Comparison of ENCODE assay signal across 17 cellular contexts in genomic region chr15:59590027-59590426, GRCh38. TPM values are rescaled to one million over a fixed set of nuclear protein-coding genes. Genes with fewer than 3 reads are reported as not detected.
DNase-seq lines count a peak whose midpoint lies in the region; ATAC-seq, FAIRE-seq and TF ChIP-seq lines count a peak whose summit lies in the region.
"Had no signal": no experiment of that assay in that cellular context is flagged by ENCODE, and none has a peak within 500 bp of the region (broad histone marks: within the 10 kb centered on the region; RNA-seq: fewer than 3 reads in every experiment).

No MANE protein-coding gene starts in this region.

- no peaks in the 10 kb centered on the region for H3K79me2 ChIP-seq in OCI-LY3 (ENCODE audit: low read length)

- H3K9ac ChIP-seq in OCI-LY3 (ENCODE audit: low read length), result no peak overlapping the region

- H3K27ac ChIP-seq in OCI-LY3 (ENCODE audit: low read length) (no peak overlapping the region), right cardiac atrium (ENCODE audit: low read length) (no peak overlapping the region)
- H3K27ac ChIP-seq: uterus had no signal

- WGBS in right cardiac atrium, result 80% methylated on average over 7 of the region's 7 CpGs

- peaks cover 17% of the 10 kb centered on the region for H3K27me3 Mint-ChIP-seq in activated T-cell treated with anti-CD3 and anti-CD28 coated beads, Interleukin-2, amount 50 U/mL, for 24 hours

- H2AFZ ChIP-seq in OCI-LY3 (ENCODE audit: low read depth, low read length), result no peak overlapping the region

- no peaks in the 10 kb centered on the region for H3K9me3 Mint-ChIP-seq in activated T-cell treated with anti-CD3 and anti-CD28 coated beads, Interleukin-2, amount 50 U/mL, for 24 hours
- H3K9me3 Mint-ChIP-seq: CD8-positive, alpha-beta memory T cell; effector memory CD8-positive, alpha-beta T cell had no signal

- intact Hi-C loops in right cardiac atrium (cut with DNase I), result no loop called here

- TF ChIP-seq CTCF in OCI-LY3 (IDR thresholded peaks at IDR 0.05; ENCODE audit: low read depth, low read length), result no peak

- H3K4me1 ChIP-seq in OCI-LY3 (ENCODE audit: low read length) (peaks cover 25% of the 10 kb centered on the region), right cardiac atrium (ENCODE audit: control insufficient read depth, insufficient read depth, low read length) (peaks cover 2% of the 10 kb centered on the region)
- H3K4me1 ChIP-seq: uterus had no signal

- H4K20me1 ChIP-seq in OCI-LY3 (ENCODE audit: insufficient read depth, low read length), result no peaks in the 10 kb centered on the region

- H3K4me1 Mint-ChIP-seq in activated T-cell treated with anti-CD3 and anti-CD28 coated beads, Interleukin-2, amount 50 U/mL, for 24 hours (ENCODE audit: low read depth), result peaks cover 30% of the 10 kb centered on the region

- FAIRE-seq in RCC 7860 (lab: Jason Lieb, UNC), result no peak

- H3K27ac Mint-ChIP-seq in activated T-cell treated with anti-CD3 and anti-CD28 coated beads, Interleukin-2, amount 50 U/mL, for 24 hours, result peak overlapping the region; percentile 80
- H3K27ac Mint-ChIP-seq: effector memory CD8-positive, alpha-beta T cell had no signal

- H3K9me3 ChIP-seq in OCI-LY3 (ENCODE audit: insufficient read depth, low read length) (no peaks in the 10 kb centered on the region), right cardiac atrium (ENCODE audit: control insufficient read depth, low read length) (no peaks in the 10 kb centered on the region)
- H3K9me3 ChIP-seq: uterus had no signal

- ATAC-seq in GM18868 (IDR thresholded peaks at IDR 0.05; ENCODE audit: unreplicated experiment) (peak; percentile 77), right cardiac atrium (no peak)
- ATAC-seq: effector memory CD8-positive, alpha-beta T cell; left cardiac atrium had no signal

- DNase-seq in activated T-cell treated with anti-CD3 and anti-CD28 coated beads, Interleukin-2, amount 50 U/mL, for 24 hours, result no peak
- DNase-seq in activated T-cell treated with anti-CD3 and anti-CD28 coated beads for 4 hours (no peak), right cardiac atrium (no peak), SHP77 (lab: John Stamatoyannopoulos, UW) (no peak), RCC 7860 (ENCODE audit: low spot score) (no peak)
- DNase-seq in stimulated activated CD8-positive, alpha-beta memory T cell treated with anti-CD3 and anti-CD28 coated beads, Interleukin-4, amount 100 ng/mL, for 48 hours, result peak; percentile 23
- DNase-seq: amygdala; CD8-positive, alpha-beta memory T cell; effector memory CD8-positive, alpha-beta T cell; EL; left cardiac atrium; NCI-H146; NCI-H345; uterus had no signal

- H3K36me3 ChIP-seq in OCI-LY3 (replicated peaks; ENCODE audit: low read depth, low read length), result no peaks in the 10 kb centered on the region
- H3K36me3 ChIP-seq: uterus had no signal

- H3K4me2 ChIP-seq in OCI-LY3 (ENCODE audit: low read length), result peak overlapping the region; percentile 65

- H3K4me3 ChIP-seq in OCI-LY3 (ENCODE audit: low read length) (peak overlapping the region; percentile 37; the same call in 1 of the 2 replicates), right cardiac atrium (ENCODE audit: low read length) (no peak overlapping the region)
- H3K4me3 ChIP-seq: uterus had no signal

- H3K27me3 ChIP-seq in OCI-LY3 (ENCODE audit: low read depth, low read length) (no peaks in the 10 kb centered on the region), right cardiac atrium (ENCODE audit: control insufficient read depth, insufficient read depth) (no peaks in the 10 kb centered on the region)
- H3K27me3 ChIP-seq: uterus had no signal

- peak overlapping the region; percentile 54 for H3K4me3 Mint-ChIP-seq in activated T-cell treated with anti-CD3 and anti-CD28 coated beads, Interleukin-2, amount 50 U/mL, for 24 hours

- no peaks in the 10 kb centered on the region for H3K36me3 Mint-ChIP-seq in activated T-cell treated with anti-CD3 and anti-CD28 coated beads, Interleukin-2, amount 50 U/mL, for 24 hours (ENCODE audit: low read depth)
- H3K36me3 Mint-ChIP-seq: CD8-positive, alpha-beta memory T cell had no signal

RNA-seq across cellular contexts. Expression of gene GCNT3, which starts 21.6 kb away (rescaled TPM):
- total RNA-seq in right cardiac atrium, result under 1 TPM in 2 of 4 donors, not detected in 2; 0.06 to 0.53 TPM
- 0.02 TPM for polyA plus RNA-seq in right cardiac atrium
- total RNA-seq: CD8-positive, alpha-beta memory T cell; mononuclear cell had no signal
- polyA plus RNA-seq: CD8-positive, alpha-beta memory T cell had no signal
